22 cellular contexts compared by ENCODE assay signal in genomic region chr1:68100571-68100970, GRCh38. TPM values are rescaled to one million over a fixed set of nuclear protein-coding genes. Genes with fewer than 3 reads are reported as not detected.
"Had no signal": no experiment of that assay in that cellular context is flagged by ENCODE, and none has a peak within 500 bp of the region (broad histone marks: within the 10 kb centered on the region; RNA-seq: fewer than 3 reads in every experiment).

No MANE protein-coding gene starts in this region.

- H3K27ac Mint-ChIP-seq: immature natural killer cell, mesothelial cell of epicardium, naive B cell had no signal

- H3K36me3 ChIP-seq: left lung, lower lobe of right lung had no signal

- H3K4me3 Mint-ChIP-seq: immature natural killer cell, mesothelial cell of epicardium had no signal

- H3K4me1 ChIP-seq: esophagus muscularis mucosa, foreskin keratinocyte, heart left ventricle, left lung, lower lobe of right lung had no signal

- H3K9me3 Mint-ChIP-seq: immature natural killer cell, naive B cell had no signal

- H3K4me3 ChIP-seq: coronary artery, dorsolateral prefrontal cortex, esophagus muscularis mucosa, gastroesophageal sphincter, heart left ventricle, hepatocyte, left lung, lower lobe of right lung had no signal

- H3K9me3 ChIP-seq: esophagus muscularis mucosa, gastroesophageal sphincter, heart left ventricle, left lung, lower lobe of right lung had no signal

- ATAC-seq: foreskin keratinocyte, gastroesophageal sphincter, heart left ventricle, left lung, left ventricle myocardium superior, lower lobe of right lung had no signal

- H3K36me3 Mint-ChIP-seq: immature natural killer cell, naive B cell had no signal

- H3K27ac ChIP-seq: coronary artery, dorsolateral prefrontal cortex, esophagus muscularis mucosa, foreskin keratinocyte, gastroesophageal sphincter, heart left ventricle, left lung, lower lobe of right lung had no signal

- H3K4me1 Mint-ChIP-seq: immature natural killer cell, naive B cell had no signal

- DNase-seq: dermis blood vessel endothelial cell; dorsolateral prefrontal cortex; effector CD4-positive, alpha-beta T cell; effector memory CD4-positive, alpha-beta T cell; foreskin keratinocyte; heart left ventricle; hypothalamus; immature natural killer cell; islet precursor cell; kidney; kidney glomerular epithelial cell; left lung; left ventricle myocardium superior; lower lobe of right lung; mesenchymal stem cell; naive B cell had no signal

- H3K27me3 ChIP-seq: dorsolateral prefrontal cortex, esophagus muscularis mucosa, foreskin keratinocyte, gastroesophageal sphincter, heart left ventricle, hepatocyte, left lung had no signal

RNA-seq across cellular contexts. Expression of gene DIRAS3, which starts 50.1 kb away (rescaled TPM):
- total RNA-seq: epithelial cell of proximal tubule had no signal
